In the genomic region with DNA sequence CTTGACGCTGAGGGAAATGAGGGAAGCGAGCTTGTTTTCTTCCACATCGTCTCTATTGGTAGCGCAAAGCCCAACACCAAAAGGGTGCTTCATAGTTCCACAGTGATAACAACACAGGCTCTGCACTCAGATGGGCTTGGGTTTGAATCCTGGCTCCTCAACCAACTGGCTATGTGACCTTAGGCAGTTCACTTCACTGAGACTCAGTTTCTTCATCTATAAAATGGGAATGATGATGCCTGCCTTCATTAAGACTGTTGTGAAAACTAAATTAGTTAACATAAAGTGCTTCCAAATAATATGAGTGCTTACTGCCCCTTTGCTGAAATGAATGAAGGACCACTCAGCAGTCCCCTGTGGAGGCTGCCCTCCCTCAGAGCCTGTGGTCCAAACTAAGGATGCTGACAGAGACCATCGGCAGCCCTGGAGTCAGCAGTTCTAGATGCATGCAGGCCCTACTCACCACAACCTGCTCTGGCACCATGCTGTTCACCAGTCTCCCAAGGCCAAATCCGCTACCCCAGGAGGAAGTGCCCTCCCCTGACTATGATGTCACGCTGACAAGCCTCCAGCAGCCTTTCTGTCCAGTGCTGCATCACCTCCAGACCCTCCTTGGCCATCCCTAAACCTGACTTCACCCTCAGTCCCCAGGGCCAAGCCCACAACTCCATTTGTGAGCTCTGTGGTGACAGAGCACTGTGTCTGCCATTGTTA, we compare ENCODE assay signal across 28 cellular contexts.
"Had no signal": no experiment of that assay in that cellular context is flagged by ENCODE, and none has a peak within 500 bp of the region (broad histone marks: within the 10 kb centered on the region; RNA-seq: fewer than 3 reads in every experiment).

No MANE protein-coding gene starts in this region.

- H3K9me3 ChIP-seq: Peyer's patch, SJSA1, SK-N-SH had no signal

- H3K9ac ChIP-seq: SK-N-SH had no signal

- DNase-seq: Karpas-422, MM.1S, MV-4-11, NCI-H1092, NCI-H1105, NCI-H1417 treated with DMSO at 0.1 percent for 48 hours, NCI-H1436 treated with DMSO at 0.1 percent for 48 hours, NCI-H1694 treated with DMSO at 0.1 percent for 48 hours, NCI-H187 treated with DMSO at 0.1 percent for 48 hours, NCI-H2029, NCI-H2081, NCI-H2171 treated with DMSO at 0.1 percent for 48 hours, NCI-H2227 treated with DMSO at 0.1 percent for 48 hours, NCI-H345, NCI-H446, NCI-H510A treated with DMSO at 0.1 percent for 48 hours, NCI-H524 treated with DMSO at 0.1 percent for 48 hours, NCI-H526 treated with DMSO at 0.1 percent for 48 hours, NCI-H774, OCI-M1, PC-3, Right ventricle myocardium superior, RPMI8226, SHP77 treated with DMSO at 0.1 percent for 48 hours, SW 1271 had no signal

- H3K27me3 ChIP-seq: Peyer's patch, SJSA1 had no signal

- H3K27ac ChIP-seq: Peyer's patch, SJSA1 had no signal

- H3K4me3 ChIP-seq: Peyer's patch, SJSA1 had no signal

- H3K4me2 ChIP-seq: SK-N-SH had no signal

- H3K36me3 ChIP-seq: Peyer's patch, SJSA1 had no signal

- ATAC-seq: PC-3 had no signal
